ENCODE assay signal across 24 cellular contexts in genomic region chr2:2599441-2599840, GRCh38.
DNase-seq lines count a peak whose midpoint lies in the region; ATAC-seq and TF ChIP-seq lines count a peak whose summit lies in the region.
"Had no signal": no experiment of that assay in that cellular context is flagged by ENCODE, and none has a peak within 500 bp of the region (broad histone marks: within the 10 kb centered on the region; RNA-seq: fewer than 3 reads in every experiment).

No MANE protein-coding gene starts in this region.

- H2AFZ ChIP-seq in trophoblast cell (ENCODE audit: insufficient read depth, low read length, poor library complexity) = no peak overlapping the region

- H3K9ac ChIP-seq in trophoblast cell (ENCODE audit: low read length) = no peak overlapping the region
- H3K9ac ChIP-seq: BLaER1 had no signal

- no peaks in the 10 kb centered on the region for H3K27me3 ChIP-seq in trophoblast cell (ENCODE audit: insufficient read depth, low read length)
- H3K27me3 ChIP-seq: BE2C, BLaER1 had no signal

- no peaks in the 10 kb centered on the region for H3K79me2 ChIP-seq in trophoblast cell (ENCODE audit: control insufficient read depth, insufficient read depth, low read length, poor library complexity)

- H3K18ac ChIP-seq in trophoblast cell (ENCODE audit: low read length) = no peak overlapping the region

- no peak overlapping the region for H3K14ac ChIP-seq in trophoblast cell (ENCODE audit: low read length)

- TF ChIP-seq CTCF in coronary artery (IDR thresholded peaks at IDR 0.05) = no peak

- H3K4me3 ChIP-seq in coronary artery (no peak overlapping the region), trophoblast cell (ENCODE audit: low read depth, low read length) (peak overlapping the region; percentile 0)
- H3K4me3 ChIP-seq: BLaER1, GM12878 had no signal

- no peak overlapping the region for H2AK5ac ChIP-seq in trophoblast cell (ENCODE audit: low read length)

- H3K27ac ChIP-seq in coronary artery (no peak overlapping the region), trophoblast cell (ENCODE audit: low read depth, low read length) (no peak overlapping the region)
- H3K27ac ChIP-seq: BLaER1 had no signal

- H3K4me2 ChIP-seq in trophoblast cell (ENCODE audit: low read length) = no peak overlapping the region
- H3K4me2 ChIP-seq: BLaER1 had no signal

- no peak overlapping the region for H3K23ac ChIP-seq in trophoblast cell (ENCODE audit: low read length)

- no peak overlapping the region for H2BK12ac ChIP-seq in trophoblast cell (ENCODE audit: low read length)

- no peak overlapping the region for H3K4ac ChIP-seq in trophoblast cell (ENCODE audit: low read depth, low read length)

- H3K79me1 ChIP-seq in trophoblast cell (ENCODE audit: low read length) = no peaks in the 10 kb centered on the region

- peak; percentile 22 for DNase-seq in coronary artery (ENCODE audit: low spot score)
- peak; percentile 20 for DNase-seq in mesenteric fat pad (ENCODE audit: low spot score)
- DNase-seq in trophoblast cell = no peak
- no peak for DNase-seq in NCI-H1092 treated with DMSO at 0.1 percent for 48 hours (lab: John Stamatoyannopoulos, UW)
- no peak for DNase-seq in NCI-H748 treated with DMSO at 0.1 percent for 48 hours (lab: John Stamatoyannopoulos, UW)
- DNase-seq: 8988T; ACHN; BE2C; C1 segment of cervical spinal cord; CD4-positive, alpha-beta memory T cell; CD4-positive, CD25-positive, alpha-beta regulatory T cell; CD8-positive, alpha-beta memory T cell; COR-L47; DMS 273 treated with DMSO at 0.1 percent for 48 hours; DMS153; DMS53; DMS79; DND-41; EL; GDM1 had no signal

- H4K8ac ChIP-seq in trophoblast cell (ENCODE audit: low read depth, low read length) = no peak overlapping the region

- no peaks in the 10 kb centered on the region for H3K9me3 ChIP-seq in trophoblast cell (ENCODE audit: insufficient read depth, low read depth, low read length)
- H3K9me3 ChIP-seq: BE2C had no signal

- no peak overlapping the region for H4K12ac ChIP-seq in trophoblast cell (ENCODE audit: low read depth, low read length)

- no peaks in the 10 kb centered on the region for H3K4me1 ChIP-seq in trophoblast cell (ENCODE audit: control insufficient read depth in 1 of 2, insufficient read depth in 2 of 2, low read length in 2 of 2)
- H3K4me1 ChIP-seq: BE2C, BLaER1 had no signal

- no peak overlapping the region for H2BK120ac ChIP-seq in trophoblast cell (ENCODE audit: insufficient read depth, low read length, poor library complexity)

- no peak overlapping the region for H4K91ac ChIP-seq in trophoblast cell (ENCODE audit: low read depth, low read length)

- no peaks in the 10 kb centered on the region for H3K36me3 ChIP-seq in trophoblast cell (ENCODE audit: control insufficient read depth in 1 of 2, insufficient read depth in 2 of 2, low read length in 2 of 2)
- H3K36me3 ChIP-seq: BE2C, BLaER1 had no signal

- no peak for ATAC-seq in activated CD4-positive, CD25-positive, alpha-beta regulatory T cell treated with anti-CD3 and anti-CD28 coated beads, Interleukin-2, amount 50 U/mL, for 24 hours
- no peak for ATAC-seq in GM18502 (IDR thresholded peaks at IDR 0.05; ENCODE audit: poor library complexity, unreplicated experiment)
- ATAC-seq: GM12878 had no signal

- WGBS in trophoblast cell (ENCODE audit: extremely low coverage, insufficient coverage, insufficient read length) = no CpG with 5 or more reads among the region's 8 CpGs

- H2BK5ac ChIP-seq in trophoblast cell (ENCODE audit: low read depth, low read length, poor library complexity) = no peak overlapping the region

Comparison
In these comparisons a context has a peak if more than half of its experiments do, and no peak if none do; other contexts are left out.
1. DNase-seq: peak in coronary artery (single experiment) and mesenteric fat pad (single experiment); none in trophoblast cell (0 of 2), NCI-H1092 treated with DMSO at 0.1 percent for 48 hours (single experiment) and NCI-H748 treated with DMSO at 0.1 percent for 48 hours (single experiment).